8 cellular contexts compared by ENCODE assay signal in the genomic region with DNA sequence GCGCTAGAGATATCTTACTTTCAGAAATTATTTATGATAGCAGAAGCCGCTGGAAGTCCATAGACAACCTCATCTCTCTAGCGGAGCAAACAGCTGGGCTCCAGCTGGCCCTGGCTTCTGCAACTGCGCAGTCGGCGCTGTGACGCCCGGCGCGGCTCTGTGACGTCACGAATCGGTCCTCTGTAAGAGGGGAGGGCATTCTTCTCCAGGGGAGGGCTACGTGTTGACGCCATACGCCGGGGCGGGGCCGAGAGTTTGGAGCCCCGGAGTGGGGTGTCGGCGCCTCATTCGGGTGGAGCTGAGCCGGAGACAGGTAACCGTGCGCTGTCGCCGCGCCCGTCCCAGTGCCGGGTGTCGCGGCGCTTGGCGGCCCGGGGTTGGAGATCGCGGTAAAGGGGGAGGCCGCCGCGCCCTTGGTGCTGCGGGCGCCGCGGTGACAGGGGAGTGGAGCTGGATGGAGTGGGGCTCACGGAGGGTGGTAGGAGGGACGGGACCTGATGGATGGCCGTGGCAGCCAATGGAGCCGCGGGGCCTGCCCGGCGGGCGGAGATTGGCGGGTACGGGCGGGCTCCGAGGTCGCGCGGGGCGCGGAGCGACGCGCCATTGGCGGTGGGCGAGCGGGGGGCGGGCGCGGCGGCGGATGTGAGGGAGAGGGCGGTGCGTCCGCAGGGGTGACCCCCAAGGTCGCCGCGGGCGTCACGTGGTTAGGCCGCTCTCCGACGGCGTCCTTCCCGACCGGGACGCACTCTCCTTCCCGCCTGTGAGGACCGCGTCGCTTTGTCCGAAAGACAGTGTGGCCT. TPM values are rescaled to one million over a fixed set of nuclear protein-coding genes. Genes with fewer than 3 reads are reported as not detected.
DNase-seq lines count a peak whose midpoint lies in the region; ATAC-seq, FAIRE-seq and TF ChIP-seq lines count a peak whose summit lies in the region.

TSS of gene OGDH (plus strand) at position 287 of the 800 bp plus-strand sequence. CDS start 17,717 bp downstream, outside the sequence.

- H3K36me3 ChIP-seq in keratinocyte (ENCODE audit: control insufficient read depth in 2 of 2, extremely low read depth in 1 of 2, insufficient read depth in 2 of 2, low read length in 2 of 2) = no peaks in the 10 kb centered on the region

- H3K9me3 ChIP-seq in keratinocyte (ENCODE audit: control insufficient read depth, low read depth, low read length) = no peaks in the 10 kb centered on the region

- peaks cover 45% of the 10 kb centered on the region for H3K79me2 ChIP-seq in keratinocyte (ENCODE audit: control insufficient read depth, insufficient read depth, low read length)

- peak within 1 kb of the TSS; percentile 92 for H3K4me2 ChIP-seq in keratinocyte (ENCODE audit: control insufficient read depth, extremely low read depth, insufficient read depth, low read depth, low read length)

- no peaks in the 10 kb centered on the region for H3K27me3 ChIP-seq in keratinocyte (ENCODE audit: control insufficient read depth, extremely low read depth, insufficient read depth, low read length)

- H3K27ac ChIP-seq in keratinocyte (ENCODE audit: control insufficient read depth, insufficient read depth, low read length) = peak within 1 kb of the TSS; percentile 87

- TF ChIP-seq CTCF in AG10803 (conservative IDR thresholded peaks at IDR 0.05; ENCODE audit: low read length) = no peak
- no peak for TF ChIP-seq CTCF in keratinocyte (optimal IDR thresholded peaks at IDR 0.05 in 1 of 3, IDR thresholded peaks at IDR 0.05 in 1 of 3, conservative IDR thresholded peaks at IDR 0.05 in 1 of 3; ENCODE audit: extremely low read depth in 1 of 3, insufficient read depth in 2 of 3, low read length in 3 of 3)

- peak within 1 kb of the TSS; percentile 81 for H2AFZ ChIP-seq in keratinocyte (ENCODE audit: control insufficient read depth, low read length)

- H4K20me1 ChIP-seq in keratinocyte (ENCODE audit: control insufficient read depth, extremely low read depth, insufficient read depth, low read length) = no peaks in the 10 kb centered on the region

- dilution Hi-C loops in keratinocyte (cut with MboI; ENCODE audit: extremely low pct_ligation_motif_present, low sequenced_read_pairs) = no loop called here

- H3K4me1 ChIP-seq in keratinocyte (ENCODE audit: control insufficient read depth, extremely low read depth, insufficient read depth, low read length) = peaks cover 18% of the 10 kb centered on the region

- ATAC-seq in GM19043 (IDR thresholded peaks at IDR 0.05; ENCODE audit: low read depth, unreplicated experiment) = peak; percentile 91
- ATAC-seq in HG03378 (IDR thresholded peaks at IDR 0.05; ENCODE audit: unreplicated experiment) = peak; percentile 83

- peak within 1 kb of the TSS; percentile 87 for H3K9ac ChIP-seq in keratinocyte (ENCODE audit: control insufficient read depth, extremely low read depth, insufficient read depth, low read length)

- H3K4me3 ChIP-seq in AG10803 (ENCODE audit: low read length) (peak within 1 kb of the TSS; percentile 94), keratinocyte (ENCODE audit: control insufficient read depth in 2 of 3, extremely low read depth in 1 of 3, insufficient read depth in 2 of 3, low read depth in 1 of 3, low read length in 3 of 3) (peak within 1 kb of the TSS; percentile 93 to 99 (median 95))

- FAIRE-seq in keratinocyte (lab: Jason Lieb, UNC) = no peak

- DNase-seq in AG10803 (ENCODE audit: low read depth) (peak; percentile 98), NCI-H460 (ENCODE audit: extremely low read depth, low read depth) (peak; percentile 98), cerebellar nuclear complex (lab: John Stamatoyannopoulos, UW) (peak; percentile 84 to 95), keratinocyte (ENCODE audit: low read depth, low spot score) (peak; percentile 83)
- DNase-seq in activated CD4-positive, CD25-positive, alpha-beta regulatory T cell treated with anti-CD3 and anti-CD28 coated beads, Interleukin-2, amount 50 U/mL, for 72 hours = peak; percentile 99
- peak; percentile 95 to 98 for DNase-seq in stimulated activated CD4-positive, alpha-beta T cell treated with anti-CD3 and anti-CD28 coated beads, Interleukin-15, amount 100 ng/mL, for 1 hour (ENCODE audit: low read depth in 1 of 2, low spot score in 1 of 2)

- no peaks in the 10 kb centered on the region for H3K9me1 ChIP-seq in keratinocyte (ENCODE audit: control insufficient read depth, extremely low read depth, insufficient read depth, low read length)

RNA-seq across cellular contexts. Expression of gene OGDH, which starts in this region (rescaled TPM):
- total RNA-seq in NCI-H460 (2014; rRNA removed; shearing (Covaris generic)) = 54.1 and 63.3 TPM in 2 replicates
- 37.4 and 47.8 TPM in 2 replicates for polyA plus RNA-seq in NCI-H460 (2014; cell fraction: nucleus; rRNA removed)
- 34.4 to 79.9 TPM (median 46.4 TPM) in 3 replicates for polyA plus RNA-seq in keratinocyte
- polyA plus RNA-seq in keratinocyte (2011; ENCODE audit: low read depth) = 37.6 TPM
- polyA plus RNA-seq in keratinocyte (2011; cell fraction: cytosol; rRNA removed) = 53.1 and 67.3 TPM in 2 replicates
- 137 and 149 TPM in 2 replicates for polyA plus RNA-seq in keratinocyte (2011; cell fraction: nucleus; rRNA removed)
- 74.3 and 78.0 TPM in 2 replicates for polyA plus RNA-seq in keratinocyte (2012; ENCODE audit: low replicate concordance)
- 119 to 232 TPM (median 133 TPM) in 3 replicates for polyA minus RNA-seq in keratinocyte
- polyA minus RNA-seq in keratinocyte (2011; cell fraction: cytosol; rRNA and poly(A)+ RNA removed) = 96.3 TPM
- 138 and 184 TPM in 2 replicates for polyA minus RNA-seq in keratinocyte (2011; cell fraction: nucleus; rRNA and poly(A)+ RNA removed)

Comparison
In these comparisons a context has a peak if more than half of its experiments do, and no peak if none do; other contexts are left out.
1. Peak in every context shown above with its lines: DNase-seq, ATAC-seq, H3K4me3 ChIP-seq and H3K27ac ChIP-seq.